Comparison of ENCODE assay signal across 16 cellular contexts in the genomic region with DNA sequence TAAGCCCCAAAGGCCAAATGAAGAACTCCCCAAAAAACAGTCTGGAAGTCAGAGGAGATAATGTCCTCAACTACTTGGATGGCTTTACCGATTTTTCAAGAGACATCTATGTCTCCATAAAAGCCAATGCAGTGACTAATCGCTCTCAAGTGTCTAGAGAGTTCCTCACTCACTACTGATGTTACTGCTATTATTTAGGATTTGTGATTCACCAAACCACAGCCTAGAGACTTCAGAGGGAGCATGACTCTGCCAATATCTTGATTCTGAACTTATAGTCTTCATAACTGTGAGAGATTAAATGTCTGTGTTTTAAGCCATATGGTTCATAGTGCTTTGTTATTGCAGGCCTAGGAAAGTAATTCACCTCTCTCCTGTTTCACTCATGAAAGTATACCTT.
A peak's percentile ranks its signal among the peaks of the same experiment; 100 is the strongest.
DNase-seq lines count a peak whose midpoint lies in the region; ATAC-seq and TF ChIP-seq lines count a peak whose summit lies in the region.
"Had no signal": no experiment of that assay in that cellular context is flagged by ENCODE, and none has a peak within 500 bp of the region (broad histone marks: within the 10 kb centered on the region; RNA-seq: fewer than 3 reads in every experiment).

No MANE protein-coding gene starts in this region.

- H3K79me2 ChIP-seq in SK-N-SH (ENCODE audit: insufficient read depth) = no peaks in the 10 kb centered on the region

- CTCF ChIA-PET in SK-N-SH (lab: Yijun Ruan, JAX) = no interaction called here

- H3K9ac ChIP-seq in SK-N-SH = no peak overlapping the region

- no peak overlapping the region for H2AFZ ChIP-seq in SK-N-SH (ENCODE audit: low read depth)

- H4K20me1 ChIP-seq in SK-N-SH (ENCODE audit: insufficient read depth) = no peaks in the 10 kb centered on the region

- POLR2A ChIA-PET in SK-N-SH (lab: Yijun Ruan, JAX) = no interaction called here

- H3K4me1 ChIP-seq in SK-N-SH (ENCODE audit: control insufficient read depth in 1 of 2, insufficient read depth in 2 of 2, low read depth in 1 of 2, low read length in 1 of 2) = peaks cover 0 to 2% of the 10 kb centered on the region in 2 experiments; a peak in 1 of 4 replicates
- H3K4me1 ChIP-seq: esophagus squamous epithelium, right lobe of liver had no signal

- H3K27me3 ChIP-seq in SK-N-SH (ENCODE audit: insufficient read depth) = no peaks in the 10 kb centered on the region
- H3K27me3 ChIP-seq: esophagus squamous epithelium, right lobe of liver had no signal

- TF ChIP-seq CTCF in SK-N-SH (IDR thresholded peaks at IDR 0.05) = no peak

- no peaks in the 10 kb centered on the region for H3K9me3 ChIP-seq in SK-N-SH
- H3K9me3 ChIP-seq: esophagus squamous epithelium, right lobe of liver had no signal

- H3K36me3 ChIP-seq in SK-N-SH (replicated peaks in 1 of 2; ENCODE audit: control insufficient read depth in 1 of 2, insufficient read depth in 2 of 2, low read length in 1 of 2) = no peaks in the 10 kb centered on the region
- H3K36me3 ChIP-seq: esophagus squamous epithelium, right lobe of liver had no signal

- TF ChIP-seq EP300 in SK-N-SH (IDR thresholded peaks at IDR 0.05; ENCODE audit: borderline replicate concordance in 1 of 2, low read depth in 1 of 2, low read length in 1 of 2) = no peak

- H3F3A ChIP-seq in SK-N-SH (replicated peaks; ENCODE audit: insufficient read depth) = no peaks in the 10 kb centered on the region

- H3K9me2 ChIP-seq in SK-N-SH = no peaks in the 10 kb centered on the region

- DNase-seq in SK-N-SH = no peak
- peak; percentile 22 for DNase-seq in T1000 (lab: John Stamatoyannopoulos, UW)
- DNase-seq in fibroblast of peridontal ligament (ENCODE audit: extremely low read depth) = peak; percentile 92
- no peak for DNase-seq in stimulated activated CD4-positive, alpha-beta T cell treated with anti-CD3 and anti-CD28 coated beads, Interleukin-2, amount 100 ng/mL, for 48 hours
- DNase-seq: activated B cell treated with CpG ODN at 0.5 μM for 24 hours; activated naive CD8-positive, alpha-beta T cell treated with anti-CD3 and anti-CD28 coated beads, Interleukin-2, amount 50 U/mL, for 24 hours; cortex of kidney; esophagus squamous epithelium; NCI-H1417 treated with DMSO at 0.1 percent for 48 hours; right lobe of liver; stimulated activated naive CD4-positive, alpha-beta T cell treated with Interleukin-2 at 50 U/mL for 16 hours had no signal

- H3K4me2 ChIP-seq in SK-N-SH = no peak overlapping the region

- ATAC-seq in SK-N-SH treated with all-trans-retinoic acid at 6 μM for 48 hours (no peak; the same call in 2 of the 3 replicates), HG03139 (IDR thresholded peaks at IDR 0.05; ENCODE audit: unreplicated experiment) (no peak), GM19328 (IDR thresholded peaks at IDR 0.05; ENCODE audit: unreplicated experiment) (no peak)
- ATAC-seq in activated CD4-positive, CD25-positive, alpha-beta regulatory T cell treated with anti-CD3 and anti-CD28 coated beads, Interleukin-2, amount 50 U/mL, for 24 hours = no peak
- ATAC-seq: activated naive CD8-positive, alpha-beta T cell treated with anti-CD3 and anti-CD28 coated beads, Interleukin-2, amount 50 U/mL, for 24 hours; right lobe of liver had no signal

- no peak overlapping the region for H3K4me3 ChIP-seq in SK-N-SH (ENCODE audit: low read depth in 2 of 2, low read length in 1 of 2)
- H3K4me3 ChIP-seq: esophagus squamous epithelium, right lobe of liver had no signal

- WGBS in SK-N-SH (ENCODE audit: low lambda C conversion rate) = 46% methylated on average over 2 of the region's 2 CpGs

- TF ChIP-seq RAD21 in SK-N-SH (IDR thresholded peaks at IDR 0.05; ENCODE audit: low read length) = no peak

- H3K27ac ChIP-seq in SK-N-SH (ENCODE audit: low read depth in 2 of 2, low read length in 1 of 2) = no peak overlapping the region
- H3K27ac ChIP-seq: 22Rv1, esophagus squamous epithelium, right lobe of liver had no signal

TF ChIP-seq in SK-N-SH, 30 proteins besides CTCF, POLR2A, EP300 and RAD21:
- TF ChIP-seq, protein P1, sequence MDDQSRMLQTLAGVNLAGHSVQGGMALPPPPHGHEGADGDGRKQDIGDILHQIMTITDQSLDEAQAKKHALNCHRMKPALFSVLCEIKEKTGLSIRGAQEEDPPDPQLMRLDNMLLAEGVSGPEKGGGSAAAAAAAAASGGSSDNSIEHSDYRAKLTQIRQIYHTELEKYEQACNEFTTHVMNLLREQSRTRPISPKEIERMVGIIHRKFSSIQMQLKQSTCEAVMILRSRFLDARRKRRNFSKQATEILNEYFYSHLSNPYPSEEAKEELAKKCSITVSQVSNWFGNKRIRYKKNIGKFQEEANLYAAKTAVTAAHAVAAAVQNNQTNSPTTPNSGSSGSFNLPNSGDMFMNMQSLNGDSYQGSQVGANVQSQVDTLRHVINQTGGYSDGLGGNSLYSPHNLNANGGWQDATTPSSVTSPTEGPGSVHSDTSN (IDR thresholded peaks at IDR 0.05) = 0 out of 2 replicates have a peak, but pooled peaks have one; percentile 7
- TF ChIP-seq EZH2phosphoT487 (IDR thresholded peaks at IDR 0.05; ENCODE audit: borderline replicate concordance, low read depth) = no peak

TF ChIP-seq in SK-N-SH treated with all-trans-retinoic acid at 6 μM for 48 hours, 23 proteins besides CTCF, POLR2A, EP300 and RAD21:
- TF ChIP-seq, protein P2, sequence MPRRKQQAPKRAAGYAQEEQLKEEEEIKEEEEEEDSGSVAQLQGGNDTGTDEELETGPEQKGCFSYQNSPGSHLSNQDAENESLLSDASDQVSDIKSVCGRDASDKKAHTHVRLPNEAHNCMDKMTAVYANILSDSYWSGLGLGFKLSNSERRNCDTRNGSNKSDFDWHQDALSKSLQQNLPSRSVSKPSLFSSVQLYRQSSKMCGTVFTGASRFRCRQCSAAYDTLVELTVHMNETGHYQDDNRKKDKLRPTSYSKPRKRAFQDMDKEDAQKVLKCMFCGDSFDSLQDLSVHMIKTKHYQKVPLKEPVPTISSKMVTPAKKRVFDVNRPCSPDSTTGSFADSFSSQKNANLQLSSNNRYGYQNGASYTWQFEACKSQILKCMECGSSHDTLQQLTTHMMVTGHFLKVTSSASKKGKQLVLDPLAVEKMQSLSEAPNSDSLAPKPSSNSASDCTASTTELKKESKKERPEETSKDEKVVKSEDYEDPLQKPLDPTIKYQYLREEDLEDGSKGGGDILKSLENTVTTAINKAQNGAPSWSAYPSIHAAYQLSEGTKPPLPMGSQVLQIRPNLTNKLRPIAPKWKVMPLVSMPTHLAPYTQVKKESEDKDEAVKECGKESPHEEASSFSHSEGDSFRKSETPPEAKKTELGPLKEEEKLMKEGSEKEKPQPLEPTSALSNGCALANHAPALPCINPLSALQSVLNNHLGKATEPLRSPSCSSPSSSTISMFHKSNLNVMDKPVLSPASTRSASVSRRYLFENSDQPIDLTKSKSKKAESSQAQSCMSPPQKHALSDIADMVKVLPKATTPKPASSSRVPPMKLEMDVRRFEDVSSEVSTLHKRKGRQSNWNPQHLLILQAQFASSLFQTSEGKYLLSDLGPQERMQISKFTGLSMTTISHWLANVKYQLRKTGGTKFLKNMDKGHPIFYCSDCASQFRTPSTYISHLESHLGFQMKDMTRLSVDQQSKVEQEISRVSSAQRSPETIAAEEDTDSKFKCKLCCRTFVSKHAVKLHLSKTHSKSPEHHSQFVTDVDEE (CRISPR knock-in tag; IDR thresholded peaks at IDR 0.05) = no peak
- TF ChIP-seq, protein P3, sequence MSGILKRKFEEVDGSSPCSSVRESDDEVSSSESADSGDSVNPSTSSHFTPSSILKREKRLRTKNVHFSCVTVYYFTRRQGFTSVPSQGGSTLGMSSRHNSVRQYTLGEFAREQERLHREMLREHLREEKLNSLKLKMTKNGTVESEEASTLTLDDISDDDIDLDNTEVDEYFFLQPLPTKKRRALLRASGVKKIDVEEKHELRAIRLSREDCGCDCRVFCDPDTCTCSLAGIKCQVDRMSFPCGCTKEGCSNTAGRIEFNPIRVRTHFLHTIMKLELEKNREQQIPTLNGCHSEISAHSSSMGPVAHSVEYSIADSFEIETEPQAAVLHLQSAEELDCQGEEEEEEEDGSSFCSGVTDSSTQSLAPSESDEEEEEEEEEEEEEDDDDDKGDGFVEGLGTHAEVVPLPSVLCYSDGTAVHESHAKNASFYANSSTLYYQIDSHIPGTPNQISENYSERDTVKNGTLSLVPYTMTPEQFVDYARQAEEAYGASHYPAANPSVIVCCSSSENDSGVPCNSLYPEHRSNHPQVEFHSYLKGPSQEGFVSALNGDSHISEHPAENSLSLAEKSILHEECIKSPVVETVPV (CRISPR knock-in tag; IDR thresholded peaks at IDR 0.05) = no peak
- TF ChIP-seq, protein P4, sequence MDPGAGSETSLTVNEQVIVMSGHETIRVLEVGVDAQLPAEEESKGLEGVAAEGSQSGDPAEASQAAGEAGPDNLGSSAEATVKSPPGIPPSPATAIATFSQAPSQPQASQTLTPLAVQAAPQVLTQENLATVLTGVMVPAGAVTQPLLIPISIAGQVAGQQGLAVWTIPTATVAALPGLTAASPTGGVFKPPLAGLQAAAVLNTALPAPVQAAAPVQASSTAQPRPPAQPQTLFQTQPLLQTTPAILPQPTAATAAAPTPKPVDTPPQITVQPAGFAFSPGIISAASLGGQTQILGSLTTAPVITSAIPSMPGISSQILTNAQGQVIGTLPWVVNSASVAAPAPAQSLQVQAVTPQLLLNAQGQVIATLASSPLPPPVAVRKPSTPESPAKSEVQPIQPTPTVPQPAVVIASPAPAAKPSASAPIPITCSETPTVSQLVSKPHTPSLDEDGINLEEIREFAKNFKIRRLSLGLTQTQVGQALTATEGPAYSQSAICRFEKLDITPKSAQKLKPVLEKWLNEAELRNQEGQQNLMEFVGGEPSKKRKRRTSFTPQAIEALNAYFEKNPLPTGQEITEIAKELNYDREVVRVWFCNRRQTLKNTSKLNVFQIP (CRISPR knock-in tag; IDR thresholded peaks at IDR 0.05; ENCODE audit: borderline replicate concordance, low read depth) = no peak
- TF ChIP-seq ZNF70 (CRISPR knock-in tag; IDR thresholded peaks at IDR 0.05) = no peak
- no peak for TF ChIP-seq ARNTL (CRISPR knock-in tag; IDR thresholded peaks at IDR 0.05; ENCODE audit: borderline replicate concordance, low read depth)
- TF ChIP-seq CSDC2 (CRISPR knock-in tag; IDR thresholded peaks at IDR 0.05) = no peak
- TF ChIP-seq ZFP30 (CRISPR knock-in tag; IDR thresholded peaks at IDR 0.05) = no peak
- no peak for TF ChIP-seq ZNF565 (CRISPR knock-in tag; conservative IDR thresholded peaks at IDR 0.05; ENCODE audit: low read depth)
- no peak for TF ChIP-seq OSR1 (CRISPR knock-in tag; IDR thresholded peaks at IDR 0.05)
- no peak for TF ChIP-seq TOX (CRISPR knock-in tag; IDR thresholded peaks at IDR 0.05; ENCODE audit: borderline replicate concordance)
- TF ChIP-seq GLIS3 (CRISPR knock-in tag; IDR thresholded peaks at IDR 0.05) = no peak
- no peak for TF ChIP-seq ZFP3 (CRISPR knock-in tag; IDR thresholded peaks at IDR 0.05)
- no peak for TF ChIP-seq ISL1 (CRISPR knock-in tag; IDR thresholded peaks at IDR 0.05)
- no peak for TF ChIP-seq BACH2 (CRISPR knock-in tag; IDR thresholded peaks at IDR 0.05; ENCODE audit: borderline replicate concordance)
- no peak for TF ChIP-seq ZNF8 (CRISPR knock-in tag; IDR thresholded peaks at IDR 0.05)
- TF ChIP-seq ESRRG (CRISPR knock-in tag; IDR thresholded peaks at IDR 0.05) = no peak

Comparison
In these comparisons a context has a peak if more than half of its experiments do, and no peak if none do; other contexts are left out.
1. DNase-seq: peak in T1000 (single experiment) and fibroblast of peridontal ligament (single experiment); none in SK-N-SH (single experiment) and stimulated activated CD4-positive, alpha-beta T cell treated with anti-CD3 and anti-CD28 coated beads, Interleukin-2, amount 100 ng/mL, for 48 hours (0 of 2).